8 cellular contexts compared by ENCODE assay signal in the genomic region with DNA sequence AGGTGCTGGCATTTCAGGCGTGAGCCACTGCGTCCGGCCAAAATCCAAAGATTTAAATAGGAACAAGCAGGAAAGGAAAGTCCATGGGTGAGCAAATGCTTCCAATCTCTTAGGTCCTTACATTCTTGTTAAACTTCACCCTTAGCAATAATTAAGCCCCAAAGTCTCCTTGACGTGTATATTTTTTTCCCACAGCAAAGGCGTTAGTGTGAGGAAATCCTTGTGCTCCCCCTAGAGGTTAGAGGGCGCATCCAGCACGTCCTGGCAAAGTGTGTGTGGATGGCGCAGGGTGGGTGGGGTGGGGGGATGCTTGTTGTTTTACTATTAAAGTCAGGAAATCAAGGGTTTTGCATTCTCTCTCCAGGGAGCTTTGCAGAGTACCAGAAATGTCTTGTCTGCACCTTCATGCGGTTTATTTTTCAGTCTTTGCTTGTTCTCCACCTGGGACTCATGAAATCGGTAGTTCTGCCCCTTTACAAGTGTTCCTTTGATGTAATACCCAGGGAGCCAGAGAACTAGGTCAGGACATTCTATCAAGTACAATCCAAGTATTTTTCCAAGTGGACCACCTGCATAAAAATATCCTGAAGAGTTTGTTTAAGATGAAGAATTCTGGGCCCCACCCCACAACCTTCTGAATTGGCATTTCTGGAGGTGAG. TPM values are rescaled to one million over a fixed set of nuclear protein-coding genes. Genes with fewer than 3 reads are reported as not detected.
DNase-seq lines count a peak whose midpoint lies in the region; ATAC-seq and TF ChIP-seq lines count a peak whose summit lies in the region.

No MANE protein-coding gene starts in this region.

- no peaks in the 10 kb centered on the region for H3K9me3 Mint-ChIP-seq in natural killer cell

- TF ChIP-seq CTCF in natural killer cell (IDR thresholded peaks at IDR 0.05): peak; percentile 67

- H3K36me3 Mint-ChIP-seq in natural killer cell: no peaks in the 10 kb centered on the region

- DNase-seq in GDM1 (lab: John Stamatoyannopoulos, UW) (peak; percentile 54), HT-29 (ENCODE audit: low spot score) (peak; percentile 74), NOMO-1 treated with dmso at 0.1 percent for 144 hours (lab: John Stamatoyannopoulos, UW; ENCODE audit: unreplicated experiment) (peak; percentile 19), activated T-cell treated with anti-CD3 and anti-CD28 coated beads for 1 hour (ENCODE audit: low read depth) (peak; percentile 45), natural killer cell (peak; percentile 38), superior temporal gyrus (ENCODE audit: extremely low spot score) (peak; percentile 87)

- ATAC-seq in esophagus mucosa (peak; percentile 87), natural killer cell (peak; percentile 89 to 97 (median 95)), HG02678 (IDR thresholded peaks at IDR 0.05; ENCODE audit: unreplicated experiment) (no peak)

- no peak overlapping the region for H3K27ac Mint-ChIP-seq in natural killer cell

- intact Hi-C loops in natural killer cell (cut with micrococcal nuclease): loop anchor here (1.0 to 5.0 kb wide), 3 partner anchors 145 to 560 kb away; no protein-coding TSS in a partner anchor

- H3K4me1 Mint-ChIP-seq in natural killer cell: no peaks in the 10 kb centered on the region

- H3K4me3 Mint-ChIP-seq in natural killer cell: no peak overlapping the region

- H3K27me3 Mint-ChIP-seq in natural killer cell (ENCODE audit: low read depth in 2 of 2): no peaks in the 10 kb centered on the region

RNA-seq across cellular contexts. Expression of gene ITSN2, which starts 22.2 kb away (rescaled TPM):
- 20.1 and 28.1 TPM in 2 replicates for total RNA-seq in HT-29 (2014; rRNA removed; shearing (Covaris generic))
- total RNA-seq in esophagus mucosa (66.5 TPM), natural killer cell (100 to 1,000 TPM; 101 to 118 (median 115) TPM)

Comparison
In these comparisons a context has a peak if more than half of its experiments do, and no peak if none do; other contexts are left out.
1. DNase-seq: peak in every context shown above with its lines; median percentile 87 in superior temporal gyrus; 74 in HT-29; 54 in GDM1; 45 in activated T-cell treated with anti-CD3 and anti-CD28 coated beads for 1 hour; 38 in natural killer cell; 19 in NOMO-1 treated with dmso at 0.1 percent for 144 hours.